ENCODE assay signal across 15 cellular contexts in the genomic region with DNA sequence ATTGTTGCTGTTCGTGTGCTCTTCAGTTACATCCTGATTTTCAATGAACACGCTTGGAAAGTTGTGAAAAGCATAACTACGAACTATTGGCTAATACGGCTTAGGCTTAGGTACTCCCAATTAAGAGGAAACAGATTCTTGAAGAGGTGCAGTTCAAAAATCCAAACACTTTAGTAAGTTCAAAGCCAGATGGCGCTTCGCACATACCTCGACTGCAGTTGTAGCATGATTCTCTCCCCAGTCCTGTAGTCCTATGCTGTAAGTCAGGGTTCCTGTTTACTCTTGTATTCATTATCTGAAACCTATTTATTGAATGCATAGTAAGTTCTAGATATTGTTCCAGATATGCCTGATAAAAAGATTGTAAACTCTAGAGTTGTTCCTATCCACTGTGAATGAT.
DNase-seq lines count a peak whose midpoint lies in the region; ATAC-seq, FAIRE-seq and TF ChIP-seq lines count a peak whose summit lies in the region.
"Had no signal": no experiment of that assay in that cellular context is flagged by ENCODE, and none has a peak within 500 bp of the region (broad histone marks: within the 10 kb centered on the region; RNA-seq: fewer than 3 reads in every experiment).

No MANE protein-coding gene starts in this region.

- TF ChIP-seq CTCF in BE2C (IDR thresholded peaks at IDR 0.05; ENCODE audit: low read depth, low read length) (peak; percentile 39), VCaP (conservative IDR thresholded peaks at IDR 0.05) (0 out of 2 replicates have a peak, but pooled peaks have one; percentile 11)

- H3K4me1 ChIP-seq in BE2C, result no peaks in the 10 kb centered on the region
- no peaks in the 10 kb centered on the region for H3K4me1 ChIP-seq in aorta (ENCODE audit: control insufficient read depth in 1 of 2, insufficient read depth in 2 of 2, low read length in 2 of 2)

- ATAC-seq in aorta (ENCODE audit: low FRiP score) (no peak), HG03469 (IDR thresholded peaks at IDR 0.05; ENCODE audit: unreplicated experiment) (no peak), GM19455 (IDR thresholded peaks at IDR 0.05; ENCODE audit: unreplicated experiment) (no peak)

- H3K4me3 ChIP-seq in BE2C (ENCODE audit: low read depth, low read length) (no peak overlapping the region), aorta (ENCODE audit: low read length in 2 of 2) (no peak overlapping the region)
- H3K4me3 ChIP-seq: MG63, SK-N-MC had no signal

- no peaks in the 10 kb centered on the region for H3K9me3 ChIP-seq in BE2C
- H3K9me3 ChIP-seq in aorta (ENCODE audit: control insufficient read depth, low read length), result no peaks in the 10 kb centered on the region
- H3K9me3 ChIP-seq: MG63 had no signal

- intact Hi-C loops in aorta (cut with DNase I), result no loop called here

- DNase-seq in BE2C (no peak), ELR (ENCODE audit: low read depth) (peak; percentile 17), NCI-H82 treated with DMSO at 0.1 percent for 48 hours (lab: John Stamatoyannopoulos, UW; ENCODE audit: unreplicated experiment) (peak; percentile 50), aorta (no peak), RCC 7860 (ENCODE audit: low spot score) (no peak)
- DNase-seq: CD4-positive, alpha-beta T cell; H9; KBM-7; MG63; NCI-H2029; NCI-H226 had no signal

- H3K27me3 ChIP-seq in BE2C (no peaks in the 10 kb centered on the region), aorta (ENCODE audit: control insufficient read depth in 1 of 2, insufficient read depth in 2 of 2, low read length in 1 of 2) (no peaks in the 10 kb centered on the region)
- H3K27me3 ChIP-seq: MG63 had no signal

- H3K27ac ChIP-seq in VCaP, result peak overlapping the region; percentile 68
- no peak overlapping the region for H3K27ac ChIP-seq in aorta (ENCODE audit: low read depth in 1 of 2, low read length in 2 of 2)
- H3K27ac ChIP-seq: SK-N-MC had no signal

- H3K36me3 ChIP-seq in BE2C (no peaks in the 10 kb centered on the region), aorta (ENCODE audit: control insufficient read depth in 1 of 2, insufficient read depth in 2 of 2, low read length in 1 of 2) (no peaks in the 10 kb centered on the region)
- H3K36me3 ChIP-seq: MG63 had no signal

- WGBS in aorta, 2 donors, result 86 to 93% methylated on average over 7 of the region's 7 CpGs

- FAIRE-seq in RCC 7860 (lab: Jason Lieb, UNC), result no peak

Comparison
In these comparisons a context has a peak if more than half of its experiments do, and no peak if none do; other contexts are left out.
1. DNase-seq: peak in ELR (single experiment) and NCI-H82 treated with DMSO at 0.1 percent for 48 hours (single experiment); none in BE2C (single experiment), aorta (0 of 2) and RCC 7860 (single experiment).